In genomic region chr12:117914686-117915085, GRCh38 we compare ENCODE assay signal across 23 cellular contexts.
"Had no signal": no experiment of that assay in that cellular context is flagged by ENCODE, and none has a peak within 500 bp of the region (broad histone marks: within the 10 kb centered on the region; RNA-seq: fewer than 3 reads in every experiment).

No MANE protein-coding gene starts in this region.

- H3K9me3 ChIP-seq: colonic mucosa had no signal

- H3K27ac ChIP-seq: colonic mucosa, coronary artery, dorsolateral prefrontal cortex, epithelial cell of prostate, esophagus muscularis mucosa, esophagus squamous epithelium, foreskin keratinocyte, gastrocnemius medialis, gastroesophageal sphincter, heart left ventricle, heart right ventricle had no signal

- H3K36me3 ChIP-seq: colonic mucosa, esophagus muscularis mucosa, esophagus squamous epithelium, gastrocnemius medialis, gastroesophageal sphincter, heart left ventricle, heart right ventricle had no signal

- DNase-seq: colonic mucosa; cortex of kidney; dermis blood vessel endothelial cell; dorsolateral prefrontal cortex; effector CD4-positive, alpha-beta T cell; effector CD8-positive, alpha-beta T cell; effector memory CD4-positive, alpha-beta T cell; effector memory CD8-positive, alpha-beta T cell; endodermal cell; erythroblast; esophagus squamous epithelium; foreskin fibroblast; foreskin keratinocyte; foreskin melanocyte; gastrocnemius medialis; glutamatergic neuron; head of caudate nucleus; heart left ventricle; heart right ventricle had no signal

- H3K4me1 ChIP-seq: colonic mucosa, esophagus muscularis mucosa, esophagus squamous epithelium, gastrocnemius medialis, gastroesophageal sphincter, heart left ventricle, heart right ventricle had no signal

- H3K4me3 ChIP-seq: colonic mucosa, coronary artery, dorsolateral prefrontal cortex, esophagus muscularis mucosa, esophagus squamous epithelium, gastrocnemius medialis, gastroesophageal sphincter, heart left ventricle, heart right ventricle had no signal
